Comparison of ENCODE assay signal across 1 cellular context in genomic region chr4:185318679-185319078, GRCh38.
A peak's percentile ranks its signal among the peaks of the same experiment; 100 is the strongest.
TF ChIP-seq lines count a peak whose summit lies in the region.

No MANE protein-coding gene starts in this region.

TF ChIP-seq in HepG2, 621 proteins besides CTCF, POLR2A, EP300 and RAD21 (continued from another document and continues in another):
- TF ChIP-seq ZNF646 (CRISPR knock-in tag; IDR thresholded peaks at IDR 0.05) (no peak), JUNB (CRISPR knock-in tag; IDR thresholded peaks at IDR 0.05; ENCODE audit: borderline replicate concordance) (no peak), PCBP2 (optimal IDR thresholded peaks at IDR 0.05; ENCODE audit: low read depth, low read length, poor library complexity, severe bottlenecking) (no peak), ZFAT (CRISPR knock-in tag; conservative IDR thresholded peaks at IDR 0.05) (no peak), HOMEZ (CRISPR knock-in tag; IDR thresholded peaks at IDR 0.05; ENCODE audit: low read depth) (peak; percentile 77; the same call in 1 of the 2 replicates), AHDC1 (CRISPR knock-in tag; IDR thresholded peaks at IDR 0.05; ENCODE audit: borderline replicate concordance) (peak; percentile 61; the same call in 1 of the 2 replicates), NRL (CRISPR knock-in tag; IDR thresholded peaks at IDR 0.05; ENCODE audit: borderline replicate concordance) (no peak), GABPB1 (CRISPR knock-in tag; IDR thresholded peaks at IDR 0.05) (peak; percentile 38), GLI4 (CRISPR knock-in tag; IDR thresholded peaks at IDR 0.05; ENCODE audit: borderline replicate concordance) (no peak), CERS6 (CRISPR knock-in tag; IDR thresholded peaks at IDR 0.05) (no peak), HDAC6 (IDR thresholded peaks at IDR 0.05; ENCODE audit: low read depth, low read length) (no peak), DBP (CRISPR knock-in tag; IDR thresholded peaks at IDR 0.05; ENCODE audit: not compliant biosample characterization) (no peak), ZFP41 (CRISPR knock-in tag; IDR thresholded peaks at IDR 0.05; ENCODE audit: borderline replicate concordance) (no peak), RARA (CRISPR knock-in tag; IDR thresholded peaks at IDR 0.05) (peak; percentile 81), THYN1 (CRISPR knock-in tag; IDR thresholded peaks at IDR 0.05; ENCODE audit: borderline replicate concordance, low read depth) (no peak), PAXIP1 (CRISPR knock-in tag; conservative IDR thresholded peaks at IDR 0.05) (peak; percentile 67), WIZ (CRISPR knock-in tag; IDR thresholded peaks at IDR 0.05) (no peak), ZNF589 (CRISPR knock-in tag; conservative IDR thresholded peaks at IDR 0.05) (no peak), CEBPG (CRISPR knock-in tag; IDR thresholded peaks at IDR 0.05) (peak; percentile 80), KLF11 (CRISPR knock-in tag; IDR thresholded peaks at IDR 0.05) (no peak), KLF13 (CRISPR knock-in tag; IDR thresholded peaks at IDR 0.05) (no peak), ZBTB39 (CRISPR knock-in tag; IDR thresholded peaks at IDR 0.05) (no peak), KLF6 (CRISPR knock-in tag; IDR thresholded peaks at IDR 0.05) (no peak), RBAK (CRISPR knock-in tag; IDR thresholded peaks at IDR 0.05) (no peak), CREB3 (CRISPR knock-in tag; IDR thresholded peaks at IDR 0.05) (no peak), MNT (IDR thresholded peaks at IDR 0.05) (no peak), TERF1 (CRISPR knock-in tag; IDR thresholded peaks at IDR 0.05) (no peak), ZNF30 (CRISPR knock-in tag; IDR thresholded peaks at IDR 0.05) (no peak)
